ENCODE assay signal across 34 cellular contexts in the genomic region with DNA sequence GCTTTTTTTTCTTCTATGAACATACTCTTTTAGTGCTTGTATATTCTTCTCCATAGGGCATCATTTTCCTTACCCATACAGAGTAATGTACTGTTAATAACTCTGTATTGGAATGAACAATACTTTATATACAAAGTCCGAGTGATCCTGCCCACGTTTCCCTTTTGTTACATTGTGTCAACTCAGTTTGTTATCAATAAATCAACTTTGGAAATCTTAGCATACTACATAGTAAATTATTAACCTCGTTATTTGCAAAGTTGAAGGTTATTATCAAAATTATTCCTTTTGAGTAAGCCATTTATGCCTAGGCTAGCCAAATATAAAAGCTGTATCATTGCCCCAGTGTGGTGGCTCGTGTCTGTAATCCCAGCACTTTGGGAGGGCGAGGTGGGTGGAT.
"Had no signal": no experiment of that assay in that cellular context is flagged by ENCODE, and none has a peak within 500 bp of the region (broad histone marks: within the 10 kb centered on the region; RNA-seq: fewer than 3 reads in every experiment).

No MANE protein-coding gene starts in this region.

- H3K9me3 ChIP-seq: adrenal gland, ascending aorta, breast epithelium had no signal

- H3K27ac ChIP-seq: adrenal gland, ascending aorta, brain microvascular endothelial cell, breast epithelium, cardiac muscle cell had no signal

- DNase-seq: activated effector memory CD4-positive, alpha-beta T cell treated with anti-CD3 and anti-CD28 coated beads, Interleukin-2, amount 50 U/mL, for 16 hours; activated effector memory CD4-positive, alpha-beta T cell treated with Interleukin-2 at 50 U/mL for 16 hours; activated gamma-delta T cell; activated gamma-delta T cell treated with Interleukin-2 at 50 U/mL for 16 hours; activated naive CD4-positive, alpha-beta T cell; activated naive CD4-positive, alpha-beta T cell treated with anti-CD3 and anti-CD28 coated beads for 36 hours; activated naive CD4-positive, alpha-beta T cell treated with anti-CD3 and anti-CD28 coated beads, Interleukin-2, amount 10 ng/mL, durations not matched to agents 7 days and 5 days; activated naive CD4-positive, alpha-beta T cell treated with anti-CD3 and anti-CD28 coated beads, Interleukin-2, amount 50 U/mL, for 16 hours; activated naive CD4-positive, alpha-beta T cell treated with Interleukin-2 at 50 U/mL for 16 hours; activated naive CD8-positive, alpha-beta T cell treated with anti-CD3 and anti-CD28 coated beads for 36 hours; activated naive CD8-positive, alpha-beta T cell treated with anti-CD3 and anti-CD28 coated beads, Interleukin-2, amount 10 ng/mL, durations not matched to agents 7 days and 5 days; activated naive CD8-positive, alpha-beta T cell treated with anti-CD3 and anti-CD28 coated beads, Interleukin-2, amount 50 U/mL, for 24 hours; activated T-cell treated with anti-CD3 and anti-CD28 coated beads for 4 hours; activated T-cell treated with anti-CD3 and anti-CD28 coated beads, Interleukin-2, amount 50 U/mL, for 1 hour; activated T-cell treated with anti-CD3 and anti-CD28 coated beads, Interleukin-2, amount 50 U/mL, for 24 hours; activated T-cell treated with anti-CD3 and anti-CD28 coated beads, Interleukin-2, amount 50 U/mL, for 4 hours; activated T-cell treated with anti-CD3 and anti-CD28 coated beads, Interleukin-2, amount 50 U/mL, for 48 hours; activated T-cell treated with anti-CD3 and anti-CD28 coated beads, Interleukin-2, amount 50 U/mL, for 72 hours; adrenal gland; amniotic stem cell; amygdala; anterior cingulate cortex; aorta; brain microvascular endothelial cell; caudate nucleus; central memory CD4-positive, alpha-beta T cell; cerebellar nuclear complex had no signal

- H3K36me3 ChIP-seq: adrenal gland, ascending aorta, brain microvascular endothelial cell, breast epithelium, cardiac muscle cell had no signal

- ATAC-seq: activated naive CD4-positive, alpha-beta T cell treated with anti-CD3 and anti-CD28 coated beads, Interleukin-2, amount 50 U/mL, for 72 hours; activated naive CD8-positive, alpha-beta T cell treated with anti-CD3 and anti-CD28 coated beads, Interleukin-2, amount 50 U/mL, for 24 hours; activated T-cell treated with anti-CD3 and anti-CD28 coated beads, Interleukin-2, amount 50 U/mL, for 4 hours; activated T-cell treated with anti-CD3 and anti-CD28 coated beads, Interleukin-2, amount 50 U/mL, for 72 hours; activated T-helper 17 cell treated with anti-CD3 and anti-CD28 coated beads, Interleukin-2, amount 50 U/mL, for 72 hours had no signal

- FAIRE-seq: astrocyte, bronchial epithelial cell had no signal

- H3K4me1 ChIP-seq: adrenal gland, ascending aorta, breast epithelium had no signal

- H3K27me3 ChIP-seq: adrenal gland, ascending aorta, brain microvascular endothelial cell, breast epithelium, cardiac muscle cell had no signal

- H3K4me3 ChIP-seq: adrenal gland, ascending aorta, breast epithelium, cardiac muscle cell had no signal
